Comparison of ENCODE assay signal across 13 cellular contexts in the genomic region with DNA sequence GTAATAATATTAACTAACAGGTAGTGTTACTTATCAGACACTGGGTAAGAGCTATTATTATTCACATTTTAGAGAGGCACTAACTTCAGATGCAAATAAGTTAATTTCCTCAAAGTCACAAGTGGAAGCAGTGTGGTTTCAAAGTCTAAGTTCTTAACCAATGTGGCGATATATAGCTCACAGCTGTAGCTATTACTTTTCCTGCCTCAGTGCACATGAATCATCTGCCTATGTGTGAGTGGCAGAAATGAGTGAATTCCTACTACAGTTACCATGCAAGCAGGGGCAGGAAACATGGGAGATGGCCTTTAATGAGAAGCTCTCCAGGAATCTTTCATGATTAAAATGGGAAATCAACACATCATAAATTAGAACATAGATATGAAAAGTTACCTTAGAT.
DNase-seq lines count a peak whose midpoint lies in the region; ATAC-seq and TF ChIP-seq lines count a peak whose summit lies in the region.
"Had no signal": no experiment of that assay in that cellular context is flagged by ENCODE, and none has a peak within 500 bp of the region (broad histone marks: within the 10 kb centered on the region; RNA-seq: fewer than 3 reads in every experiment).

No MANE protein-coding gene starts in this region.

- TF ChIP-seq CTCF in coronary artery (IDR thresholded peaks at IDR 0.05), result no peak

- no peak overlapping the region for H3K4me3 ChIP-seq in coronary artery

- no peaks in the 10 kb centered on the region for H3K4me1 Mint-ChIP-seq in activated T-helper 17 cell treated with anti-CD3 and anti-CD28 coated beads, Interleukin-2, amount 50 U/mL, for 72 hours
- H3K4me1 Mint-ChIP-seq: CD8-positive, alpha-beta memory T cell had no signal

- ATAC-seq in HG03469 (IDR thresholded peaks at IDR 0.05; ENCODE audit: unreplicated experiment) (peak; percentile 66), HG03460 (IDR thresholded peaks at IDR 0.05; ENCODE audit: unreplicated experiment) (no peak)
- ATAC-seq in activated T-helper 17 cell treated with anti-CD3 and anti-CD28 coated beads, Interleukin-2, amount 50 U/mL, for 72 hours (replicated peaks), result no peak

- H3K27ac ChIP-seq in coronary artery, result no peak overlapping the region

- no peak overlapping the region for H3K27ac Mint-ChIP-seq in activated T-helper 17 cell treated with anti-CD3 and anti-CD28 coated beads, Interleukin-2, amount 50 U/mL, for 72 hours
- H3K27ac Mint-ChIP-seq: CD8-positive, alpha-beta memory T cell had no signal

- peak; percentile 20 for DNase-seq in Caki2 (ENCODE audit: low read depth)
- peak; percentile 39 for DNase-seq in astrocyte of the hippocampus (ENCODE audit: low read depth, low spot score)
- DNase-seq in kidney tubule cell (ENCODE audit: low spot score), result peak; percentile 75
- DNase-seq in NCI-H748 treated with DMSO at 0.1 percent for 48 hours (lab: John Stamatoyannopoulos, UW), result no peak
- no peak for DNase-seq in coronary artery (ENCODE audit: low spot score)
- DNase-seq: BE2C; CD8-positive, alpha-beta memory T cell; NCI-H1092 treated with DMSO at 0.1 percent for 48 hours; NCI-H187; NCI-H82 had no signal

- H3K4me3 Mint-ChIP-seq in activated T-helper 17 cell treated with anti-CD3 and anti-CD28 coated beads, Interleukin-2, amount 50 U/mL, for 72 hours, result no peak overlapping the region
- H3K4me3 Mint-ChIP-seq: CD8-positive, alpha-beta memory T cell had no signal

- H3K36me3 Mint-ChIP-seq in activated T-helper 17 cell treated with anti-CD3 and anti-CD28 coated beads, Interleukin-2, amount 50 U/mL, for 72 hours (ENCODE audit: low read depth), result no peaks in the 10 kb centered on the region
- H3K36me3 Mint-ChIP-seq: CD8-positive, alpha-beta memory T cell had no signal

- H3K27me3 Mint-ChIP-seq in activated T-helper 17 cell treated with anti-CD3 and anti-CD28 coated beads, Interleukin-2, amount 50 U/mL, for 72 hours, result no peaks in the 10 kb centered on the region
- H3K27me3 Mint-ChIP-seq: CD8-positive, alpha-beta memory T cell had no signal

- no peaks in the 10 kb centered on the region for H3K9me3 Mint-ChIP-seq in activated T-helper 17 cell treated with anti-CD3 and anti-CD28 coated beads, Interleukin-2, amount 50 U/mL, for 72 hours

- in situ Hi-C loops in Caki2 (cut with HindIII; ENCODE audit: low pct_unique_long_range_greater_than_20kb, low sequenced_read_pairs), result no loop called here

Comparison
In these comparisons a context has a peak if more than half of its experiments do, and no peak if none do; other contexts are left out.
1. DNase-seq: peak in Caki2 (single experiment), astrocyte of the hippocampus (single experiment) and kidney tubule cell (single experiment); none in NCI-H748 treated with DMSO at 0.1 percent for 48 hours (single experiment) and coronary artery (single experiment).